In the genomic region with DNA sequence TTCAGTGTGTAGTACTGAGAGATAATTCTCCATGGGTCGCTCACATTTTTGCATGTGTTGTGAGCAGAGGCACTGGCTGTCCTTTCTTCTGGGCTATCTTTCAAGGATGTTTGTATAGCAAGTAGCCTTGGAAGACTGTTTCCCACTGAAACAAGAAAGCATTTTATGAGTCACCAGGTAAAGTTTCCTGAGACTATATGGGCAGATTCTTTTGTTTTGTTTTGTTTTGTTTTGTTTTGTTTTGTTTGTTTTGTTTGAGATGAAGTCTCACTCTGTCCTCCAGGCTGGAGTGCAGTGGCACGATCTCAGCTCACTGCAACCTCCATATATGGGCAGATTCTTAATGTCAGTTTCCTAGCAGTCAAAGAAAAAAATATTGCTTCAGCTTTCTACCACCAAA, we compare ENCODE assay signal across 1 cellular context.
TF ChIP-seq lines count a peak whose summit lies in the region.

No MANE protein-coding gene starts in this region.

TF ChIP-seq in endothelial cell of umbilical vein, 7 proteins besides CTCF, POLR2A, EP300 and RAD21:
- TF ChIP-seq GATA2 (IDR thresholded peaks at IDR 0.05; ENCODE audit: insufficient read depth, insufficient read length, low read depth, low read length): no peak
- no peak for TF ChIP-seq EZH2 (IDR thresholded peaks at IDR 0.05; ENCODE audit: borderline replicate concordance, low read depth, low read length, severe bottlenecking)
- peak; percentile 12 for TF ChIP-seq FOS (IDR thresholded peaks at IDR 0.05; ENCODE audit: borderline replicate concordance, insufficient read depth, low read length)
